Comparison of ENCODE assay signal across 16 cellular contexts in the genomic region with DNA sequence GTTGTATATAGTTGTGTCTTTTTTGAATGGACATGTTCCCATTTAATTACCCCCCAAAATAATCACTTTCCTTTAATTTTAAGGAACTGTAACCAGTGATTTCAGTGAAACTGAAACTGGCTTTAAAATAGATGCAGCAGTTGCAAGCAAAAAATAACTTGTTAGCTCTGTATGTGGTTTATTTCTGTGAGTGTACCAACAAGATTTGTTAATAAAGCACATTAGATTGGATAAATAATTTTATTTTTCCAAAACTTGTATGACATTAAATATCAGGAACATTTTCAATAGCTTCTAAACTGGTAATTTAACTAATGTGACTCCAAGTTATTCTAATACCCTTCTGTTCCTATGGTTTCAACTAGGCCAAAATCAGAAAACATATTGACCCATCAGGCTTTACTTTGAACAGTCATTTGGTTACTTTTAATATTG.
A peak's percentile ranks its signal among the peaks of the same experiment; 100 is the strongest.
DNase-seq lines count a peak whose midpoint lies in the region; ATAC-seq and TF ChIP-seq lines count a peak whose summit lies in the region.
"Had no signal": no experiment of that assay in that cellular context is flagged by ENCODE, and none has a peak within 500 bp of the region (broad histone marks: within the 10 kb centered on the region; RNA-seq: fewer than 3 reads in every experiment).

No MANE protein-coding gene starts in this region.

- no peaks in the 10 kb centered on the region for H3K9me3 Mint-ChIP-seq in progenitor cell of endocrine pancreas (ENCODE audit: low read depth)

- BruUV-seq in PC-3 (replicated peaks; lab: Mats Ljungman, UMichigan), result no TSS peak

- H3K4me1 Mint-ChIP-seq in progenitor cell of endocrine pancreas (ENCODE audit: low read depth), result peaks cover 19% of the 10 kb centered on the region

- no peak overlapping the region for H3K4me3 Mint-ChIP-seq in progenitor cell of endocrine pancreas (ENCODE audit: low read depth)

- no peaks in the 10 kb centered on the region for H3K27me3 Mint-ChIP-seq in progenitor cell of endocrine pancreas

- H3F3A ChIP-seq in PC-3 (ENCODE audit: low read length, unreplicated experiment), result no peaks in the 10 kb centered on the region

- H3K36me3 ChIP-seq in PC-3 (ENCODE audit: low read depth, low read length) (no peaks in the 10 kb centered on the region), suprapubic skin (no peaks in the 10 kb centered on the region)

- peak overlapping the region; percentile 71 for H3K27ac ChIP-seq in PC-3 (ENCODE audit: low read length)
- H3K27ac ChIP-seq in suprapubic skin, result no peak overlapping the region
- H3K27ac ChIP-seq: parathyroid adenoma had no signal

- CTCF ChIA-PET in PC-3 (lab: Charles Lee), result no interaction called here

- H3K79me2 ChIP-seq in PC-3 (ENCODE audit: low read length), result no peaks in the 10 kb centered on the region
- H3K79me2 ChIP-seq: parathyroid adenoma had no signal

- no peak overlapping the region for H2AFZ ChIP-seq in PC-3 (ENCODE audit: low read length)
- H2AFZ ChIP-seq: parathyroid adenoma had no signal

- H3K4me3 ChIP-seq in PC-3 (ENCODE audit: low read length) (no peak overlapping the region), suprapubic skin (no peak overlapping the region)
- H3K4me3 ChIP-seq: lung had no signal

- peak; percentile 15 for DNase-seq in GM10266 (ENCODE audit: extremely low spot score)
- no peak for DNase-seq in PC-3
- no peak for DNase-seq in left ventricle myocardium superior
- no peak for DNase-seq in suprapubic skin (ENCODE audit: low spot score in 2 of 2)
- no peak for DNase-seq in NCI-H2081 (lab: John Stamatoyannopoulos, UW)
- no peak for DNase-seq in progenitor cell of endocrine pancreas (ENCODE audit: low spot score, unreplicated experiment)
- DNase-seq: amygdala; effector memory CD4-positive, alpha-beta T cell; NCI-H1436; NK-92 treated with Interleukin-12 subunit alpha and Interleukin-12 subunit beta, amount 100 ng/mL, for 24 hours; stimulated activated CD4-positive, alpha-beta T cell treated with anti-CD3 and anti-CD28 coated beads, Interleukin-2, amount 100 ng/mL, for 48 hours; T1000 had no signal

- TF ChIP-seq CTCF in GM10266 (IDR thresholded peaks at IDR 0.05; ENCODE audit: control insufficient read depth, insufficient read depth, low read depth, missing control alignments) (no peak), PC-3 (conservative IDR thresholded peaks at IDR 0.05; ENCODE audit: low read depth, low read length) (no peak), suprapubic skin (IDR thresholded peaks at IDR 0.05) (no peak), progenitor cell of endocrine pancreas (IDR thresholded peaks at IDR 0.05; ENCODE audit: unreplicated experiment) (no peak)

- intact Hi-C loops in PC-3 (cut with micrococcal nuclease) (no loop called here), left ventricle myocardium superior (cut with micrococcal nuclease) (no loop called here)

- TF ChIP-seq EP300 in suprapubic skin (IDR thresholded peaks at IDR 0.05), result no peak

- no peaks in the 10 kb centered on the region for H4K20me1 ChIP-seq in PC-3 (ENCODE audit: low read length)

- H3K9me3 ChIP-seq in PC-3 (ENCODE audit: low read length) (no peaks in the 10 kb centered on the region), suprapubic skin (no peaks in the 10 kb centered on the region)

- H3K36me3 Mint-ChIP-seq in progenitor cell of endocrine pancreas (ENCODE audit: insufficient read depth), result peaks cover 1% of the 10 kb centered on the region

- H3K27ac Mint-ChIP-seq in progenitor cell of endocrine pancreas, result no peak overlapping the region

- peak overlapping the region; percentile 36; the same call in 1 of the 2 replicates for H3K9ac ChIP-seq in PC-3 (ENCODE audit: low read length)
- H3K9ac ChIP-seq: parathyroid adenoma had no signal

- H3K4me1 ChIP-seq in PC-3 (ENCODE audit: insufficient read depth, low read length), result peaks cover 15% of the 10 kb centered on the region
- peaks cover 13% of the 10 kb centered on the region for H3K4me1 ChIP-seq in suprapubic skin

- TF ChIP-seq POLR2A in suprapubic skin (IDR thresholded peaks at IDR 0.05), result no peak

- no peaks in the 10 kb centered on the region for H3K27me3 ChIP-seq in PC-3 (ENCODE audit: low read length)
- no peaks in the 10 kb centered on the region for H3K27me3 ChIP-seq in suprapubic skin

- H3K9me2 ChIP-seq in PC-3 (replicated peaks; ENCODE audit: low read length), result no peaks in the 10 kb centered on the region

- ATAC-seq in GM19463 (IDR thresholded peaks at IDR 0.05; ENCODE audit: unreplicated experiment) (peak; percentile 47), HG03103 (IDR thresholded peaks at IDR 0.05; ENCODE audit: low read depth, unreplicated experiment) (peak; percentile 62), PC-3 (no peak), left ventricle myocardium superior (no peak)

- peak overlapping the region; percentile 36 for H3K4me2 ChIP-seq in PC-3 (ENCODE audit: low read length)

- POLR2A ChIA-PET in PC-3 (lab: Charles Lee; ENCODE audit: unreplicated experiment), result no interaction called here

Comparison
In these comparisons a context has a peak if more than half of its experiments do, and no peak if none do; other contexts are left out.
1. ATAC-seq: peak in GM19463 (single experiment) and HG03103 (single experiment); none in PC-3 (single experiment) and left ventricle myocardium superior (single experiment).